In the genomic region with DNA sequence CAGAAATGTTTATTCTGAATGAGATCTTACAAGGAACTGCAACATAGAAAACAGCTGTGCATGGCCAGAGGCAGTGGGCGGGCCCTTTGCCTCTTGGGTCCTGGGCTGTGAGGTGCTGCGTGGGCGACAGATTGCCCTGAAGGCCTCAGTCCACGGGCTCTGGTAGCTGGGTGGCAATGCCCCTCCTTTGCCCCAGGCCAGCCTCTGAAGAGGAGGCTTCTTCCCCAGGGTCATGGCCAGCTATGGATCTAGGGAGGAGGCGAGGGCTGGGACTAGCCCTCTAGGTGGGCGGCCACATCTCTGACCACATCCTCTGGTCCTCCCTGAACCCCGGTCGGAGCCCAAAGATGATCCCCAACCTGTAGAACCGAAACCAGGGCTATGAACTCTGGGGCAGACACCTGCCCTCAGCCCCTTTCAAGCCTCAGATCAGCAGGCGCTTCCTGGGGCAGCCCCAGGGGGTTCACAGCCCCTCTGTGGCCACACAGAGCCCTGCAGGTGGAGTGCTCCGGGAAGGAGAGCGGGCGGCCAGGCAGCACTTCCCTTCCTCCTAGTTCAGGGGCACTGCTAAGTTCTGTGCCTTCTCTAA, we compare ENCODE assay signal across 8 cellular contexts. TPM values are rescaled to one million over a fixed set of nuclear protein-coding genes. Genes with fewer than 3 reads are reported as not detected.
DNase-seq lines count a peak whose midpoint lies in the region; ATAC-seq and TF ChIP-seq lines count a peak whose summit lies in the region.

No MANE protein-coding gene starts in this region.

- H3K27ac ChIP-seq in AG04450 (ENCODE audit: low read depth, low read length) (peak overlapping the region; percentile 11), gastroesophageal sphincter (peak overlapping the region; percentile 13 to 97 (median 94)), upper lobe of left lung (peak overlapping the region; percentile 33 to 95 (median 87)), ovary (peak overlapping the region in 1 of 2 donors; percentile 18)

- peaks cover 7 to 91% (median 57%) of the 10 kb centered on the region in 3 donors for H3K4me1 ChIP-seq in gastroesophageal sphincter
- H3K4me1 ChIP-seq in upper lobe of left lung = peaks cover 80 to 91% (median 88%) of the 10 kb centered on the region in 4 donors
- H3K4me1 ChIP-seq in ovary (ENCODE audit: insufficient read depth) = peaks cover 14% of the 10 kb centered on the region

- H3K4me3 Mint-ChIP-seq in T-helper 17 cell = peak overlapping the region; percentile 80

- H3K9me3 ChIP-seq in AG04450 (ENCODE audit: control insufficient read depth, insufficient read depth, low read length) = peaks cover 6% of the 10 kb centered on the region; the same call in 1 of the 2 replicates
- no peaks in the 10 kb centered on the region for H3K9me3 ChIP-seq in T-helper 17 cell (ENCODE audit: control insufficient read depth, low read length, poor library complexity, severe bottlenecking)
- H3K9me3 ChIP-seq in gastroesophageal sphincter = no peaks in the 10 kb centered on the region
- no peaks in the 10 kb centered on the region for H3K9me3 ChIP-seq in upper lobe of left lung
- H3K9me3 ChIP-seq in ovary = no peaks in the 10 kb centered on the region

- CTCF ChIA-PET in AG04450 (lab: Charles Lee) = interaction anchor here (0.9 to 8.3 kb wide), 3 partner anchors 18 to 37 kb away, joined by 3 to 86 read pairs (median 3); no protein-coding TSS in a partner anchor

- intact Hi-C loops in ovary (cut with DNase I) = no loop called here

- TF ChIP-seq POLR2A in gastroesophageal sphincter (IDR thresholded peaks at IDR 0.05) (no peak), upper lobe of left lung (IDR thresholded peaks at IDR 0.05) (no peak), ovary (IDR thresholded peaks at IDR 0.05) (no peak)

- no peak overlapping the region for H3K4me3 ChIP-seq in AG04450 (ENCODE audit: low read depth, low read length)
- no peak overlapping the region for H3K4me3 ChIP-seq in gastroesophageal sphincter
- no peak overlapping the region for H3K4me3 ChIP-seq in upper lobe of left lung
- H3K4me3 ChIP-seq in ovary = no peak overlapping the region

- H3K27me3 ChIP-seq in AG04450 (ENCODE audit: control insufficient read depth, insufficient read depth, low read length) = no peaks in the 10 kb centered on the region
- no peaks in the 10 kb centered on the region for H3K27me3 ChIP-seq in gastroesophageal sphincter
- no peaks in the 10 kb centered on the region for H3K27me3 ChIP-seq in upper lobe of left lung
- H3K27me3 ChIP-seq in ovary = no peaks in the 10 kb centered on the region

- peak overlapping the region; percentile 98 for H3K27ac Mint-ChIP-seq in T-helper 17 cell

- H3K36me3 Mint-ChIP-seq in T-helper 17 cell (ENCODE audit: low read depth) = peaks cover 2% of the 10 kb centered on the region

- H3K27me3 Mint-ChIP-seq in T-helper 17 cell = no peaks in the 10 kb centered on the region

- TF ChIP-seq CTCF in AG04450 (IDR thresholded peaks at IDR 0.05; ENCODE audit: low read depth, low read length) = no peak
- no peak for TF ChIP-seq CTCF in gastroesophageal sphincter (IDR thresholded peaks at IDR 0.05)
- TF ChIP-seq CTCF in upper lobe of left lung (IDR thresholded peaks at IDR 0.05) = peak in 2 of 6 experiments; percentile 12 to 22
- TF ChIP-seq CTCF in ovary (IDR thresholded peaks at IDR 0.05) = no peak

- no CpG with 5 or more reads among the region's 13 CpGs for WGBS in gastroesophageal sphincter (ENCODE audit: low coverage in 1 of 2), 2 donors
- 52 to 68% methylated on average over 7 to 13 of the region's 13 CpGs for WGBS in upper lobe of left lung, 2 donors
- 48 to 65% (median 59%) methylated on average over 13 of the region's 13 CpGs for WGBS in ovary, 3 donors

- peaks cover 65% of the 10 kb centered on the region for H3K4me1 Mint-ChIP-seq in T-helper 17 cell

- H3K36me3 ChIP-seq in gastroesophageal sphincter (peaks cover 0 to 29% of the 10 kb centered on the region in 2 donors), upper lobe of left lung (peaks cover 0 to 26% (median 15%) of the 10 kb centered on the region in 4 donors), ovary (no peaks in the 10 kb centered on the region)

- POLR2A ChIA-PET in AG04450 (lab: Yijun Ruan, JAX) = interaction anchor here (0.5 to 1.5 kb wide), 5 partner anchors 13 to 44 kb away, joined by 3 to 9 read pairs (median 6); no protein-coding TSS in a partner anchor

- TF ChIP-seq EP300 in gastroesophageal sphincter (IDR thresholded peaks at IDR 0.05) = no peak
- no peak for TF ChIP-seq EP300 in upper lobe of left lung (IDR thresholded peaks at IDR 0.05)
- no peak for TF ChIP-seq EP300 in ovary (IDR thresholded peaks at IDR 0.05)

- no peak for DNase-seq in AG04450 (ENCODE audit: low read depth, low spot score)
- DNase-seq in T-helper 17 cell = peak; percentile 53 to 65 (median 53)
- no peak for DNase-seq in upper lobe of left lung
- DNase-seq in ovary = no peak
- no peak for DNase-seq in NCI-H748 treated with DMSO at 0.1 percent for 48 hours (lab: John Stamatoyannopoulos, UW)

- peak; percentile 53 for ATAC-seq in GM18870 (IDR thresholded peaks at IDR 0.05; ENCODE audit: unreplicated experiment)
- ATAC-seq in HG02970 (IDR thresholded peaks at IDR 0.05; ENCODE audit: low FRiP score, unreplicated experiment) = peak; percentile 64
- peak; percentile 71 for ATAC-seq in T-helper 17 cell
- no peak for ATAC-seq in gastroesophageal sphincter
- ATAC-seq in upper lobe of left lung (ENCODE audit: low FRiP score in 2 of 2) = no peak

RNA-seq across cellular contexts. Expression of gene CDC42BPG, which starts 6.6 kb away (rescaled TPM):
- polyA plus RNA-seq in AG04450 (2011; rRNA removed) = 0.02 and 0.04 TPM in 2 replicates
- 0.09 TPM in 1 of 2 replicates, not detected in the other for polyA minus RNA-seq in AG04450 (2011; rRNA and poly(A)+ RNA removed)
- 1 to 10 TPM; 4.0 to 7.7 TPM for total RNA-seq in T-helper 17 cell
- total RNA-seq in gastroesophageal sphincter = under 1 TPM; 0.08 to 0.94 (median 0.22) TPM
- total RNA-seq in upper lobe of left lung = 10 to 100 TPM; 21.6 to 62.4 (median 26.0) TPM
- total RNA-seq in ovary = 1 to 10 TPM; 2.6 to 9.5 (median 4.0) TPM
- 1 to 10 TPM in 1 of 2 donors, under 1 TPM in 1; 0.35 to 1.9 TPM for polyA plus RNA-seq in ovary

RNA-seq across cellular contexts. Expression of gene EHD1, which starts 27.3 kb away (rescaled TPM):
- polyA plus RNA-seq in AG04450 (2011; rRNA removed) (56.1 and 77.7 TPM in 2 replicates), ovary (10 to 100 TPM; 14.5 to 14.8 TPM)
- 98.0 and 147 TPM in 2 replicates for polyA minus RNA-seq in AG04450 (2011; rRNA and poly(A)+ RNA removed)
- total RNA-seq in T-helper 17 cell (100 to 1,000 TPM; 184 to 212 TPM), gastroesophageal sphincter (100 to 1,000 TPM in 2 of 4 donors, 10 to 100 TPM in 2; 92.1 to 188 (median 101) TPM), upper lobe of left lung (100 to 1,000 TPM in 4 of 6 donors, 10 to 100 TPM in 2; 43.0 to 167 (median 103) TPM), ovary (10 to 100 TPM; 14.3 to 87.8 (median 42.2) TPM)

RNA-seq across cellular contexts. Expression of gene MEN1, which starts 40.7 kb away (rescaled TPM):
- polyA plus RNA-seq in AG04450 (2011; rRNA removed) (15.0 and 22.3 TPM in 2 replicates), ovary (10 to 100 TPM; 14.4 to 20.4 TPM)
- 11.5 and 17.1 TPM in 2 replicates for polyA minus RNA-seq in AG04450 (2011; rRNA and poly(A)+ RNA removed)
- total RNA-seq in T-helper 17 cell (10 to 100 TPM; 25.8 to 27.0 TPM), gastroesophageal sphincter (10 to 100 TPM in 2 of 4 donors, 1 to 10 TPM in 2; 7.1 to 20.9 (median 11.6) TPM), upper lobe of left lung (10 to 100 TPM; 15.4 to 47.1 (median 24.4) TPM), ovary (10 to 100 TPM; 17.5 to 28.6 (median 22.6) TPM)

RNA-seq across cellular contexts. Expression of gene MAP4K2, which starts 48.1 kb away (rescaled TPM):
- 9.9 and 14.1 TPM in 2 replicates for polyA plus RNA-seq in AG04450 (2011; rRNA removed)
- polyA minus RNA-seq in AG04450 (2011; rRNA and poly(A)+ RNA removed) = 12.5 and 15.4 TPM in 2 replicates
- total RNA-seq in T-helper 17 cell = 10 to 100 TPM; 97.8 to 99.2 TPM
- 10 to 100 TPM; 17.6 to 24.0 (median 19.6) TPM for total RNA-seq in gastroesophageal sphincter
- 10 to 100 TPM; 19.0 to 84.7 (median 29.2) TPM for total RNA-seq in upper lobe of left lung
- total RNA-seq in ovary = 10 to 100 TPM in 5 of 7 donors, 1 to 10 TPM in 2; 5.6 to 15.5 (median 13.0) TPM
- 1 to 10 TPM; 2.3 to 9.9 TPM for polyA plus RNA-seq in ovary

Comparison
In these comparisons a context has a peak if more than half of its experiments do, and no peak if none do; other contexts are left out.
1. DNase-seq: peak in T-helper 17 cell (3 of 3); none in AG04450 (single experiment), upper lobe of left lung (0 of 2), ovary (0 of 5) and NCI-H748 treated with DMSO at 0.1 percent for 48 hours (single experiment).
2. ATAC-seq: peak in GM18870 (single experiment), HG02970 (single experiment) and T-helper 17 cell (single experiment); none in gastroesophageal sphincter (single experiment) and upper lobe of left lung (0 of 2).